9 cellular contexts compared by ENCODE assay signal in the genomic region with DNA sequence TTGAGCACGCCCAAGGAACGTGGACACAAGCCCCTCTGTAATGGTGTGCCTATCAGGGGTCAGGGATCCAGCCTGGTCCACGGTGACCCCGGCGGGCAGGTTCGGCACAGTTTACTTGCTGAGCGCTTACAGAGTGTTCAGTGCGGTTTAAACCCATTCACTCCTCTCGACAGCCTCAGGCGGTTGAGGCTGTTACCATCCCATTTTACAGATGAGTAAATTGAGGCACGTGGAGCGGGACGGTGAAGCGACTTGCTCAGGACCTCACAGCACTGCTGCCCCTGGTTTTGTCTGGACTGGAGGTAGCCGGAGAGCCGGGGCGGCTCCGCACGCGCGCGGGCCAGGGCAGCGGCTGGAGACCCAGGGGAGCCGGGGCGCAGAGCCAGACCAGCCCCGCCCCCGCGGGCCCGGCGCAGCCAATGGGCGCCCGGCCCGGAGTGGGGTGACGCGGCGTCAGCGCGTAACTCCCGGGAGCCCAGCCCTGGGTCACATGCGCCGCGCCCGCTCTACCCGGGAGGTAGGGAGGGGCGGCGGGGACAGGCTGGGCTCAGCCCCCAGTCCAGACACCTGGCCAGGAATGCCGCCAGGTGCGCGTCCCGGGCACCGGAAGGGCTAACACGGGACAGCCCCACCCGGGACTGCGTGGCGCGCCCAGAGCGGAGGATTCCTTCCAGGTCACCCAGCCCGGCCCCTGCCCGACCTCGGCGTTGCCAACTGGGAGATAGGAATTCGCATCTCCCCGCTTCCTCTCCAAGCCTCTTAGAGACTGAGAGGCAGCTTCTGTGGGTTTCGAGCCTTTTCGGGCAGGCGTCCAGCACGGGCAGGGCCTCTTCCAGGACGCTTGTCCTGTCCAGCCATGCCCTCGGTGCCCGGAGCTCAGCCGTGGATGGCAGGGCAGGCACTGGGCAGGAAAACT. TPM values are rescaled to one million over a fixed set of nuclear protein-coding genes. Genes with fewer than 3 reads are reported as not detected.
DNase-seq lines count a peak whose midpoint lies in the region; ATAC-seq, FAIRE-seq and TF ChIP-seq lines count a peak whose summit lies in the region.
"Had no signal": no experiment of that assay in that cellular context is flagged by ENCODE, and none has a peak within 500 bp of the region (broad histone marks: within the 10 kb centered on the region; RNA-seq: fewer than 3 reads in every experiment).

No MANE protein-coding gene starts in this region.

- H3K4me1 ChIP-seq in kidney (ENCODE audit: control insufficient read depth in 1 of 2, insufficient read depth in 1 of 2, low read depth in 1 of 2, low read length in 2 of 2), result peaks cover 43 to 52% of the 10 kb centered on the region in 2 donors

- intact Hi-C loops in kidney (cut with DNase I), result no loop called here

- no peak for TF ChIP-seq CTCF in kidney (IDR thresholded peaks at IDR 0.05; ENCODE audit: borderline replicate concordance, extremely low read depth, insufficient read depth)

- ATAC-seq in HG03025 (IDR thresholded peaks at IDR 0.05; ENCODE audit: low FRiP score, unreplicated experiment), result peak; percentile 42
- peak; percentile 82 for ATAC-seq in activated CD4-positive, CD25-positive, alpha-beta regulatory T cell treated with anti-CD3 and anti-CD28 coated beads, Interleukin-2, amount 50 U/mL, for 24 hours

- H3K9me3 ChIP-seq in kidney (ENCODE audit: control insufficient read depth in 1 of 2, low read length in 2 of 2), result no peaks in the 10 kb centered on the region

- H3K27ac ChIP-seq in kidney (ENCODE audit: low read depth in 2 of 2, low read length in 2 of 2), result peak overlapping the region; percentile 98 to 99

- no peak for FAIRE-seq in kidney (lab: Jason Lieb, UNC)
- FAIRE-seq: A204.1 had no signal

- H3K9ac ChIP-seq in kidney (ENCODE audit: low read length in 2 of 2), result peak overlapping the region; percentile 83 to 93

- peak overlapping the region; percentile 47 to 65 for H3K4me3 ChIP-seq in kidney (ENCODE audit: low read length in 2 of 2)

- peak; percentile 68 to 81 (median 79) for DNase-seq in NCI-H1417 (lab: John Stamatoyannopoulos, UW)
- DNase-seq in NCI-H1417 treated with DMSO at 0.1 percent for 48 hours (lab: John Stamatoyannopoulos, UW), result no peak
- DNase-seq in NCI-H2196 treated with DMSO at 0.1 percent for 48 hours (lab: John Stamatoyannopoulos, UW; ENCODE audit: unreplicated experiment), result peak; percentile 89
- peak; percentile 85 for DNase-seq in cerebellar cortex (ENCODE audit: low spot score)
- DNase-seq in kidney, result peak; percentile 97
- DNase-seq in stimulated activated CD4-positive, alpha-beta T cell treated with anti-CD3 and anti-CD28 coated beads, Interleukin-15, amount 100 ng/mL, for 1 hour (ENCODE audit: low read depth in 1 of 2, low spot score in 1 of 2), result peak; percentile 64 to 72

- no peaks in the 10 kb centered on the region for H3K36me3 ChIP-seq in kidney (ENCODE audit: control insufficient read depth in 1 of 2, insufficient read depth in 2 of 2, low read length in 2 of 2)

RNA-seq across cellular contexts. Expression of a gene that starts 3.3 kb away (rescaled TPM):
- 48.3 TPM for total RNA-seq in kidney
- 37.6 TPM for polyA plus RNA-seq in kidney (ENCODE audit: insufficient read depth, low read depth, low replicate concordance)
